9 cellular contexts compared by ENCODE assay signal in the genomic region with DNA sequence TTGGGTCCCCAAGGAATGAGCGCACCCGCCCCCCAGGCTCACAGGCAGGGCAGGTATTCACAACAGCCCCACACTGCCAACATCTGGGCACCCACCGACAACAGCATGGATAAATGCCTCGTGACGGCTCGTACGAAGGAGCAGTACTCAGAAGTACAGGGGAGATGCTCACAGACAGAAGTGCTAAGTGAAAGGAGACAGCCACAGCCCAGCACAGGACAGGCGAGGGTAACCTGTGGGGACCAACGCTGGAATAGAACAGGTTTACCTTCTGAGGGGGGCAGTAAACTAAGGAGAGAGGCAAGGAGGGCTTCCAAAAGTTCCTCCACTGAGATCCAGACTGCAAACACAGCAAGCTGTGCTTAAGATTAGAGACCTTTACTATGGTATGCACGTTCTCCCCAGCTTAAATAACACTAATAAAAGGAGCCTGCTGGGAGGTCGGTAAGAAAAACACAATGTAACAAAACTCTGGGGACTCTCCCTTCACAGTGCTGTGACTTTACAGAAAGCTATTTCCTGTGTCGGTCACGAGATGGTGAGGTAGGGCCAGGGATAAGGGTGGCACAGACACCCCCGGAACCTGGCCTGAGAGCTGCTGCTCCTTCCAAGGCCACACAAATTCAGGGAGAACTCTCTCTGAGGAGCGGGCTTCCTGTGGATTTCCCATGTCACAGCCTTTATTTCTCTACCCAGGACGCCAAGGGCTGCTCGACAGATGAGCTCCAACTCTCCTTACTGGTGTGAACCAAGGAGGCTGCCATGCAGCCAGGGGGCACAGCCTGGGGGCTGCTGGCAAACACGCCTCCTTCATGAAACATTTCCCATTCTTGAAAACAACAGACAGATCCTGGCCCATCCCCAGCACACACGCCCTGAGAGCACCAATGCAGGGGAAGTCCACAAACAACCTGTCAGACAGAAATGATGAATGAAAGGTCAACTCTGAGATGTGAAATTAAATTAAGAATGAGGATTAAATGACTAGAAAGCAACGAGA. TPM values are rescaled to one million over a fixed set of nuclear protein-coding genes. Genes with fewer than 3 reads are reported as not detected.
A peak's percentile ranks its signal among the peaks of the same experiment; 100 is the strongest.
DNase-seq lines count a peak whose midpoint lies in the region; ATAC-seq, FAIRE-seq and TF ChIP-seq lines count a peak whose summit lies in the region.
"Had no signal": no experiment of that assay in that cellular context is flagged by ENCODE, and none has a peak within 500 bp of the region (broad histone marks: within the 10 kb centered on the region; RNA-seq: fewer than 3 reads in every experiment).

No MANE protein-coding gene starts in this region.

- H3K4me3 Mint-ChIP-seq in activated T-helper 1 cell treated with anti-CD3 and anti-CD28 coated beads, Interleukin-12 subunit alpha, Interleukin-12 subunit beta, Interleukin-2, Interleukin-4 antibody, amounts not matched to agents 30 ng/mL and 10 ng/mL and 1 ng/mL, durations not matched to agents 14 hours and 24 hours and 36 hours: no peak overlapping the region
- no peak overlapping the region for H3K4me3 Mint-ChIP-seq in mesothelial cell of epicardium

- H3K27me3 Mint-ChIP-seq in activated T-helper 1 cell treated with anti-CD3 and anti-CD28 coated beads, Interleukin-12 subunit alpha, Interleukin-12 subunit beta, Interleukin-2, Interleukin-4 antibody, amounts not matched to agents 30 ng/mL and 10 ng/mL and 1 ng/mL, durations not matched to agents 14 hours and 24 hours and 36 hours (ENCODE audit: insufficient read depth): no peaks in the 10 kb centered on the region
- H3K27me3 Mint-ChIP-seq in mesothelial cell of epicardium (ENCODE audit: low read depth): no peaks in the 10 kb centered on the region

- TF ChIP-seq CTCF in neutrophil (IDR thresholded peaks at IDR 0.05): no peak
- TF ChIP-seq CTCF in mesothelial cell of epicardium (IDR thresholded peaks at IDR 0.05; ENCODE audit: unreplicated experiment): no peak

- no peaks in the 10 kb centered on the region for H3K9me3 ChIP-seq in neutrophil

- no peak overlapping the region for H3K4me3 ChIP-seq in neutrophil (ENCODE audit: low read depth in 1 of 2, low read length in 1 of 2)

- no peaks in the 10 kb centered on the region for H3K9me3 Mint-ChIP-seq in activated T-helper 1 cell treated with anti-CD3 and anti-CD28 coated beads, Interleukin-12 subunit alpha, Interleukin-12 subunit beta, Interleukin-2, Interleukin-4 antibody, amounts not matched to agents 30 ng/mL and 10 ng/mL and 1 ng/mL, durations not matched to agents 14 hours and 24 hours and 36 hours
- no peaks in the 10 kb centered on the region for H3K9me3 Mint-ChIP-seq in mesothelial cell of epicardium

- DNase-seq in activated T-helper 1 cell treated with anti-CD3 and anti-CD28 coated beads, Interleukin-12 subunit alpha, Interleukin-12 subunit beta, Interleukin-2, Interleukin-4 antibody, amounts not matched to agents 30 ng/mL and 10 ng/mL and 1 ng/mL, durations not matched to agents 14 hours and 24 hours and 36 hours (ENCODE audit: low spot score): no peak
- DNase-seq in C1 segment of cervical spinal cord (lab: John Stamatoyannopoulos, UW) (no peak), urothelium cell line (ENCODE audit: low spot score) (no peak), mesothelial cell of epicardium (ENCODE audit: low spot score in 2 of 2, unreplicated experiment in 2 of 2) (no peak), erythroblast (lab: John Stamatoyannopoulos, UW) (no peak)

- intact Hi-C loops in activated T-helper 1 cell treated with anti-CD3 and anti-CD28 coated beads, Interleukin-12 subunit alpha, Interleukin-12 subunit beta, Interleukin-2, Interleukin-4 antibody, amounts not matched to agents 30 ng/mL and 10 ng/mL and 1 ng/mL, durations not matched to agents 14 hours and 24 hours and 36 hours (cut with micrococcal nuclease): no loop called here

- no peak for TF ChIP-seq POLR2A in erythroblast (IDR thresholded peaks at IDR 0.05; ENCODE audit: low read length)

- H3K27ac ChIP-seq in neutrophil: peak overlapping the region; percentile 41

- H3K4me1 ChIP-seq in neutrophil (ENCODE audit: control insufficient read depth in 1 of 2, insufficient read depth in 1 of 2, low read depth in 1 of 2, low read length in 1 of 2): peaks cover 16 to 20% of the 10 kb centered on the region in 2 experiments

- H3K36me3 Mint-ChIP-seq in activated T-helper 1 cell treated with anti-CD3 and anti-CD28 coated beads, Interleukin-12 subunit alpha, Interleukin-12 subunit beta, Interleukin-2, Interleukin-4 antibody, amounts not matched to agents 30 ng/mL and 10 ng/mL and 1 ng/mL, durations not matched to agents 14 hours and 24 hours and 36 hours (ENCODE audit: low read depth): peaks cover 63% of the 10 kb centered on the region
- peaks cover 62% of the 10 kb centered on the region for H3K36me3 Mint-ChIP-seq in mesothelial cell of epicardium

- peak overlapping the region; percentile 49 for H3K27ac Mint-ChIP-seq in activated T-helper 1 cell treated with anti-CD3 and anti-CD28 coated beads, Interleukin-12 subunit alpha, Interleukin-12 subunit beta, Interleukin-2, Interleukin-4 antibody, amounts not matched to agents 30 ng/mL and 10 ng/mL and 1 ng/mL, durations not matched to agents 14 hours and 24 hours and 36 hours
- H3K27ac Mint-ChIP-seq in mesothelial cell of epicardium: no peak overlapping the region

- peak; percentile 46 for ATAC-seq in GM19043 (IDR thresholded peaks at IDR 0.05; ENCODE audit: low read depth, unreplicated experiment)
- ATAC-seq in HG02938 (IDR thresholded peaks at IDR 0.05; ENCODE audit: unreplicated experiment): peak; percentile 42

- no peaks in the 10 kb centered on the region for H3K27me3 ChIP-seq in neutrophil

- peaks cover 92% of the 10 kb centered on the region for H3K36me3 ChIP-seq in neutrophil

- FAIRE-seq in urothelium cell line (lab: Jason Lieb, UNC): no peak

- H3K4me1 Mint-ChIP-seq in activated T-helper 1 cell treated with anti-CD3 and anti-CD28 coated beads, Interleukin-12 subunit alpha, Interleukin-12 subunit beta, Interleukin-2, Interleukin-4 antibody, amounts not matched to agents 30 ng/mL and 10 ng/mL and 1 ng/mL, durations not matched to agents 14 hours and 24 hours and 36 hours (ENCODE audit: low read depth): peaks cover 67% of the 10 kb centered on the region
- H3K4me1 Mint-ChIP-seq in mesothelial cell of epicardium: no peaks in the 10 kb centered on the region

RNA-seq across cellular contexts. Expression of gene SLC15A4, which starts 26.3 kb away (rescaled TPM):
- total RNA-seq in activated T-helper 1 cell treated with anti-CD3 and anti-CD28 coated beads, Interleukin-12 subunit alpha, Interleukin-12 subunit beta, Interleukin-2, Interleukin-4 antibody, amounts not matched to agents 30 ng/mL and 10 ng/mL and 1 ng/mL, durations not matched to agents 14 hours and 24 hours and 36 hours: 33.0 and 33.7 TPM in 2 replicates
- total RNA-seq in mesothelial cell of epicardium: 26.1 to 26.6 TPM (median 26.5 TPM) in 3 replicates

RNA-seq across cellular contexts. Expression of gene GLT1D1, which starts 55.9 kb away (rescaled TPM):
- total RNA-seq in activated T-helper 1 cell treated with anti-CD3 and anti-CD28 coated beads, Interleukin-12 subunit alpha, Interleukin-12 subunit beta, Interleukin-2, Interleukin-4 antibody, amounts not matched to agents 30 ng/mL and 10 ng/mL and 1 ng/mL, durations not matched to agents 14 hours and 24 hours and 36 hours: 2.0 and 2.1 TPM in 2 replicates
- total RNA-seq in mesothelial cell of epicardium: 1.3 to 1.6 TPM (median 1.5 TPM) in 3 replicates
- total RNA-seq: NCI-H460 had no signal
